Comparison of ENCODE assay signal across 20 cellular contexts in genomic region chr13:24306632-24307031, GRCh38. TPM values are rescaled to one million over a fixed set of nuclear protein-coding genes. Genes with fewer than 3 reads are reported as not detected.
DNase-seq lines count a peak whose midpoint lies in the region; ATAC-seq and TF ChIP-seq lines count a peak whose summit lies in the region.
"Had no signal": no experiment of that assay in that cellular context is flagged by ENCODE, and none has a peak within 500 bp of the region (broad histone marks: within the 10 kb centered on the region; RNA-seq: fewer than 3 reads in every experiment).

No MANE protein-coding gene starts in this region.

- peaks cover 0 to 34% of the 10 kb centered on the region in 2 donors for H3K36me3 ChIP-seq in left lung

- intact Hi-C loops in left lung (cut with DNase I) = no loop called here

- H3K27me3 ChIP-seq in left lung = no peaks in the 10 kb centered on the region
- H3K27me3 ChIP-seq: neutrophil, tibial artery had no signal

- no peak overlapping the region for H3K4me3 ChIP-seq in left lung
- H3K4me3 ChIP-seq: heart right ventricle, tibial artery had no signal

- DNase-seq in EH (ENCODE audit: low read depth) (peak; percentile 78), LHCN-M2 (ENCODE audit: low read depth) (peak; percentile 42), dedifferentiated amniotic fluid mesenchymal stem cell (ENCODE audit: extremely low spot score) (peak; percentile 16), left lung (no peak), NCI-H226 (no peak), SKM-1 (lab: John Stamatoyannopoulos, UW; ENCODE audit: unreplicated experiment) (no peak)
- DNase-seq: activated CD8-positive, alpha-beta T cell treated with anti-CD3 and anti-CD28 coated beads for 36 hours; activated naive CD8-positive, alpha-beta T cell treated with anti-CD3 and anti-CD28 coated beads, Interleukin-2, amount 10 ng/mL, durations not matched to agents 7 days and 5 days; activated T-cell treated with anti-CD3 and anti-CD28 coated beads, Interleukin-2, amount 50 U/mL, for 48 hours; cerebellar nuclear complex; NCI-H1417 treated with DMSO at 0.1 percent for 48 hours; NCI-H2171 treated with DMSO at 0.1 percent for 48 hours; RPMI8226; tibial artery had no signal

- H3K9me3 ChIP-seq in left lung = no peaks in the 10 kb centered on the region
- H3K9me3 ChIP-seq: heart right ventricle, neutrophil, tibial artery had no signal

- ATAC-seq in left lung (peak; percentile 44), HG02840 (IDR thresholded peaks at IDR 0.05; ENCODE audit: low FRiP score, unreplicated experiment) (no peak), GM21825 (IDR thresholded peaks at IDR 0.05; ENCODE audit: unreplicated experiment) (no peak)
- ATAC-seq: activated CD8-positive, alpha-beta T cell treated with anti-CD3 and anti-CD28 coated beads for 36 hours had no signal

- no peak for TF ChIP-seq CTCF in left lung (IDR thresholded peaks at IDR 0.05)

- H3K4me1 ChIP-seq in left lung = peaks cover 0 to 12% of the 10 kb centered on the region in 2 donors
- H3K4me1 ChIP-seq: tibial artery had no signal

- peak overlapping the region in 1 of 2 donors; percentile 40 for H3K27ac ChIP-seq in left lung
- H3K27ac ChIP-seq: C4-2B, neutrophil, tibial artery had no signal

RNA-seq across cellular contexts. Expression of gene C1QTNF9, which starts 2.7 kb away (rescaled TPM):
- not detected in 2 replicates for total RNA-seq in LHCN-M2 (2014; rRNA removed)
- not detected for polyA plus RNA-seq in LHCN-M2 (2012)
- under 1 TPM in 1 of 2 donors, not detected in 1; 0.18 TPM for total RNA-seq in left lung
- total RNA-seq: activated CD8-positive, alpha-beta T cell treated with anti-CD3 and anti-CD28 coated beads for 36 hours; activated naive CD8-positive, alpha-beta T cell treated with anti-CD3 and anti-CD28 coated beads, Interleukin-2, amount 10 ng/mL, durations not matched to agents 7 days and 5 days had no signal
- polyA plus RNA-seq: keratinocyte had no signal

Comparison
In these comparisons a context has a peak if more than half of its experiments do, and no peak if none do; other contexts are left out.
1. DNase-seq: peak in EH (single experiment), LHCN-M2 (single experiment) and dedifferentiated amniotic fluid mesenchymal stem cell (single experiment); none in left lung (0 of 2), NCI-H226 (single experiment) and SKM-1 (single experiment).